22 cellular contexts compared by ENCODE assay signal in genomic region chr4:153075836-153076235, GRCh38.
DNase-seq lines count a peak whose midpoint lies in the region; ATAC-seq and TF ChIP-seq lines count a peak whose summit lies in the region.
"Had no signal": no experiment of that assay in that cellular context is flagged by ENCODE, and none has a peak within 500 bp of the region (broad histone marks: within the 10 kb centered on the region; RNA-seq: fewer than 3 reads in every experiment).

No MANE protein-coding gene starts in this region.

- H3F3A ChIP-seq in GM23338 (replicated peaks; ENCODE audit: low read depth) (no peaks in the 10 kb centered on the region), neural progenitor cell (ENCODE audit: low read depth) (peaks cover 18% of the 10 kb centered on the region)

- H3K27me3 ChIP-seq in GM23338 (ENCODE audit: insufficient read depth) (no peaks in the 10 kb centered on the region), neural progenitor cell (no peaks in the 10 kb centered on the region)
- H3K27me3 ChIP-seq: BE2C; BLaER1 treated with 17β-estradiol and CSF1 and Interleukin-3, amounts not matched to agents 10 nM and 100 nM had no signal

- H3K27ac Mint-ChIP-seq in GM23338 = no peak overlapping the region
- H3K27ac Mint-ChIP-seq in neural progenitor cell = no peak overlapping the region
- no peak overlapping the region for H3K27ac Mint-ChIP-seq in mesothelial cell of epicardium
- H3K27ac Mint-ChIP-seq in T-helper 2 cell treated with Interferon-gamma antibody and Interleukin-4, amounts not matched to agents 5 μg/mL and 100 μg/mL, for 36 hours = no peak overlapping the region
- H3K27ac Mint-ChIP-seq: CD14-positive monocyte; CD4-positive, alpha-beta T cell; CD8-positive, alpha-beta memory T cell had no signal

- H4K20me1 ChIP-seq in GM23338 (replicated peaks; ENCODE audit: insufficient read depth) = no peaks in the 10 kb centered on the region
- H4K20me1 ChIP-seq in neural progenitor cell (ENCODE audit: low read depth) = no peaks in the 10 kb centered on the region
- H4K20me1 ChIP-seq: BLaER1 treated with 17β-estradiol and CSF1 and Interleukin-3, amounts not matched to agents 10 nM and 100 nM had no signal

- 0 out of 2 replicates have a peak, but pooled peaks cover 4% of the 10 kb centered on the region for H3K9me2 ChIP-seq in GM23338 (ENCODE audit: insufficient read depth)

- H3K4me3 Mint-ChIP-seq in GM23338 (no peak overlapping the region), neural progenitor cell (no peak overlapping the region), mesothelial cell of epicardium (no peak overlapping the region)
- no peak overlapping the region for H3K4me3 Mint-ChIP-seq in T-helper 2 cell treated with Interferon-gamma antibody and Interleukin-4, amounts not matched to agents 5 μg/mL and 100 μg/mL, for 36 hours
- no peak overlapping the region for H3K4me3 Mint-ChIP-seq in activated T-cell treated with anti-CD3 and anti-CD28 coated beads, Interleukin-2, amount 50 U/mL, for 4 hours
- H3K4me3 Mint-ChIP-seq: CD14-positive monocyte; CD4-positive, alpha-beta T cell; CD8-positive, alpha-beta memory T cell had no signal

- H3K4me1 ChIP-seq in GM23338 (ENCODE audit: insufficient read depth) (peaks cover 12% of the 10 kb centered on the region; the same call in 1 of the 2 replicates), neural progenitor cell (peaks cover 31% of the 10 kb centered on the region)
- H3K4me1 ChIP-seq: A549, BE2C had no signal

- DNase-seq in GM23338 (ENCODE audit: low spot score) (no peak), islet precursor cell (peak; percentile 74), neural progenitor cell (ENCODE audit: low spot score) (peak; percentile 76), cortex of kidney (lab: John Stamatoyannopoulos, UW) (no peak), mesothelial cell of epicardium (ENCODE audit: low spot score in 2 of 2, unreplicated experiment in 2 of 2) (no peak)
- no peak for DNase-seq in T-helper 2 cell treated with Interferon-gamma antibody and Interleukin-4, amounts not matched to agents 5 μg/mL and 100 μg/mL, for 36 hours (ENCODE audit: low spot score)
- DNase-seq in activated T-cell treated with anti-CD3 and anti-CD28 coated beads, Interleukin-2, amount 50 U/mL, for 4 hours = no peak
- DNase-seq: 8988T; ACHN; AML-193; BE2C; CD4-positive, alpha-beta T cell; CD8-positive, alpha-beta memory T cell; DMS 273 treated with DMSO at 0.1 percent for 48 hours; DMS79; EL; GF-D8; H7; HCEC 1CT had no signal

- H3K9ac ChIP-seq in neural progenitor cell = no peak overlapping the region
- H3K9ac ChIP-seq: BLaER1 treated with 17β-estradiol and CSF1 and Interleukin-3, amounts not matched to agents 10 nM and 100 nM had no signal

- H3K4me2 ChIP-seq in GM23338 (no peak overlapping the region), neural progenitor cell (peak overlapping the region; percentile 59)
- H3K4me2 ChIP-seq: A549; BLaER1 treated with 17β-estradiol and CSF1 and Interleukin-3, amounts not matched to agents 10 nM and 100 nM had no signal

- H3K27me3 Mint-ChIP-seq in GM23338 (ENCODE audit: insufficient read depth, low read depth, poor library complexity) (peaks cover 6% of the 10 kb centered on the region), neural progenitor cell (ENCODE audit: insufficient read depth, low read depth) (peaks cover 11% of the 10 kb centered on the region), mesothelial cell of epicardium (ENCODE audit: low read depth) (no peaks in the 10 kb centered on the region)
- H3K27me3 Mint-ChIP-seq in T-helper 2 cell treated with Interferon-gamma antibody and Interleukin-4, amounts not matched to agents 5 μg/mL and 100 μg/mL, for 36 hours (ENCODE audit: low read depth) = peaks cover 41% of the 10 kb centered on the region
- H3K27me3 Mint-ChIP-seq in activated T-cell treated with anti-CD3 and anti-CD28 coated beads, Interleukin-2, amount 50 U/mL, for 4 hours (ENCODE audit: low read depth) = no peaks in the 10 kb centered on the region
- H3K27me3 Mint-ChIP-seq: CD4-positive, alpha-beta T cell had no signal

- H2AFZ ChIP-seq in GM23338 = peak overlapping the region; percentile 12; the same call in 1 of the 2 replicates
- no peak overlapping the region for H2AFZ ChIP-seq in neural progenitor cell (replicated peaks)

- peaks cover 8% of the 10 kb centered on the region for H3K36me3 Mint-ChIP-seq in GM23338 (ENCODE audit: low read depth)
- H3K36me3 Mint-ChIP-seq in neural progenitor cell = peaks cover 2% of the 10 kb centered on the region
- no peaks in the 10 kb centered on the region for H3K36me3 Mint-ChIP-seq in mesothelial cell of epicardium
- H3K36me3 Mint-ChIP-seq in T-helper 2 cell treated with Interferon-gamma antibody and Interleukin-4, amounts not matched to agents 5 μg/mL and 100 μg/mL, for 36 hours (ENCODE audit: low read depth) = no peaks in the 10 kb centered on the region
- H3K36me3 Mint-ChIP-seq in activated T-cell treated with anti-CD3 and anti-CD28 coated beads, Interleukin-2, amount 50 U/mL, for 4 hours (ENCODE audit: insufficient read depth) = no peaks in the 10 kb centered on the region
- H3K36me3 Mint-ChIP-seq: CD14-positive monocyte had no signal

- ATAC-seq in GM23338 = peak; percentile 45; the same call in 2 of the 3 replicates
- no peak for ATAC-seq in activated T-cell treated with anti-CD3 and anti-CD28 coated beads, Interleukin-2, amount 50 U/mL, for 4 hours
- ATAC-seq: A549 had no signal

- H3K4me3 ChIP-seq in GM23338 = no peak overlapping the region
- no peak overlapping the region for H3K4me3 ChIP-seq in neural progenitor cell
- H3K4me3 ChIP-seq: A549; BLaER1 treated with 17β-estradiol and CSF1 and Interleukin-3, amounts not matched to agents 10 nM and 100 nM had no signal

- H3K79me2 ChIP-seq in GM23338 (replicated peaks; ENCODE audit: insufficient read depth) = no peaks in the 10 kb centered on the region
- no peaks in the 10 kb centered on the region for H3K79me2 ChIP-seq in neural progenitor cell (ENCODE audit: low read depth)

- H3K9me3 ChIP-seq in neural progenitor cell (ENCODE audit: low read depth) = no peaks in the 10 kb centered on the region
- H3K9me3 ChIP-seq: A549, BE2C had no signal

- H3K4me1 Mint-ChIP-seq in GM23338 (peaks cover 14% of the 10 kb centered on the region), neural progenitor cell (peaks cover 23% of the 10 kb centered on the region), mesothelial cell of epicardium (peaks cover 14% of the 10 kb centered on the region)
- H3K4me1 Mint-ChIP-seq in T-helper 2 cell treated with Interferon-gamma antibody and Interleukin-4, amounts not matched to agents 5 μg/mL and 100 μg/mL, for 36 hours (ENCODE audit: low read depth) = no peaks in the 10 kb centered on the region
- H3K4me1 Mint-ChIP-seq in activated T-cell treated with anti-CD3 and anti-CD28 coated beads, Interleukin-2, amount 50 U/mL, for 4 hours (ENCODE audit: low read depth) = peaks cover 32% of the 10 kb centered on the region

- H3K9me3 Mint-ChIP-seq in GM23338 (peaks cover 3% of the 10 kb centered on the region), neural progenitor cell (peaks cover 10% of the 10 kb centered on the region), mesothelial cell of epicardium (peaks cover 14% of the 10 kb centered on the region)
- no peaks in the 10 kb centered on the region for H3K9me3 Mint-ChIP-seq in T-helper 2 cell treated with Interferon-gamma antibody and Interleukin-4, amounts not matched to agents 5 μg/mL and 100 μg/mL, for 36 hours
- peaks cover 5% of the 10 kb centered on the region for H3K9me3 Mint-ChIP-seq in activated T-cell treated with anti-CD3 and anti-CD28 coated beads, Interleukin-2, amount 50 U/mL, for 4 hours

- H3K36me3 ChIP-seq in GM23338 (ENCODE audit: insufficient read depth) = no peaks in the 10 kb centered on the region
- H3K36me3 ChIP-seq in neural progenitor cell = no peaks in the 10 kb centered on the region
- H3K36me3 ChIP-seq: BE2C; BLaER1 treated with 17β-estradiol and CSF1 and Interleukin-3, amounts not matched to agents 10 nM and 100 nM had no signal

- H3K27ac ChIP-seq in GM23338 (ENCODE audit: low read depth) = no peak overlapping the region
- peak overlapping the region; percentile 89 for H3K27ac ChIP-seq in neural progenitor cell
- H3K27ac ChIP-seq: A549; BLaER1 treated with 17β-estradiol and CSF1 and Interleukin-3, amounts not matched to agents 10 nM and 100 nM had no signal

- TF ChIP-seq CTCF in GM23338 (conservative IDR thresholded peaks at IDR 0.05; ENCODE audit: low read depth in 2 of 2) = no peak
- no peak for TF ChIP-seq CTCF in neural progenitor cell (IDR thresholded peaks at IDR 0.05)
- TF ChIP-seq CTCF in mesothelial cell of epicardium (IDR thresholded peaks at IDR 0.05; ENCODE audit: unreplicated experiment) = no peak

TF ChIP-seq in GM23338, 12 proteins besides CTCF, POLR2A, EP300 and RAD21 (continues in another document):
- TF ChIP-seq JUNB (IDR thresholded peaks at IDR 0.05; ENCODE audit: unreplicated experiment) = no peak
- TF ChIP-seq REST (IDR thresholded peaks at IDR 0.05; ENCODE audit: unreplicated experiment) = no peak
- TF ChIP-seq NANOG (IDR thresholded peaks at IDR 0.05; ENCODE audit: borderline replicate concordance) = no peak

Comparison
In these comparisons a context has a peak if more than half of its experiments do, and no peak if none do; other contexts are left out.
1. DNase-seq: peak in islet precursor cell (single experiment) and neural progenitor cell (single experiment); none in GM23338 (single experiment), cortex of kidney (single experiment), mesothelial cell of epicardium (0 of 2), T-helper 2 cell treated with Interferon-gamma antibody and Interleukin-4, amounts not matched to agents 5 μg/mL and 100 μg/mL, for 36 hours (single experiment) and activated T-cell treated with anti-CD3 and anti-CD28 coated beads, Interleukin-2, amount 50 U/mL, for 4 hours (single experiment).